In the genomic region with DNA sequence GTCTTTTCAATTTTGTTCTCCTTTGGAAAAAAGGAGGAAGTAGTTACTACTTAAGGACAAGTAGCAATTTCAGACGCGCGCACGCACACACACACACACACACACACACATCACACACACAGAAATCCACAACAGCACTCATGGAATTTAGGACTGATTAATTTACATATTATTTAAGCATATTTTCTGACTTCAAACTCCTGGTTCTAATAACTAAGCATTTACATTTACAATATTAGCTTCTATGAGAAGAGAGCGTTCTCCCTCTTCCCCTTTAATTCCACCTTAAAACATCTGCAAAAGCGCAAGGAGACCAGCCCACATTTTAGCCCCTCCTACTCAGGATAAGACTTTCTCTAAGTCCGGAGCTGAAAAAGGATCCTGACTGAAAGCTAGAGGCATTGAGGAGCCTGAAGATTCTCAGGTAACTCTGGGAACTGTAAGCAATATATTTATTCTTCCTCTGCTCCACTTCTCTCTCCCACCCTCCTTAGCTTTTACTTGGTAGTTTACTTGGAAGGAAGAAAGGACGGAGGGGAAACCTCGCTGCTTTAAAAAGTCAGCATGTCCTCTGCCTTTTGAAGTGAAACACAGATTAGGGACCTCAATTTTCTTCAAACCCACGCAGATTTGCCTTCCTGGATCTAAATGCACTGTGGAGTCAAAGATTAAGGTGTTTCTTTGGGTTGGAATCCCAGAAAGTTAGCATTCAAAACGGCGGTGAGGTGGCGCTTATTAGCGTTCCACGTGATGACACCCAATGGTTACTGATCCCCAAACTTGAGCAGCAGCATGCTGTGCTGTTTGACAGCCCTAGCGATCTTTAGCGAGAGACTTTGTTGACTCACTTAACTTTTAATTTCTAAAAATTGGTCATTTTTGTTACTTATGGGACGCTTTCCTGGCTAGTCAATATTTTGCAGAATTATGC, we compare ENCODE assay signal across 8 cellular contexts. TPM values are rescaled to one million over a fixed set of nuclear protein-coding genes. Genes with fewer than 3 reads are reported as not detected.
DNase-seq lines count a peak whose midpoint lies in the region; ATAC-seq lines count a peak whose summit lies in the region.

A gene (plus strand): TSS at position 338 of the 931 bp plus-strand sequence. CDS start 25,406 bp downstream, outside the sequence.

- H3K9me3 ChIP-seq in right cardiac atrium (ENCODE audit: control insufficient read depth, low read length): no peaks in the 10 kb centered on the region

- no peaks in the 10 kb centered on the region for H3K36me3 ChIP-seq in rectal smooth muscle tissue (ENCODE audit: control insufficient read depth, insufficient read depth, low read length)

- peak; percentile 80 for ATAC-seq in HG02763 (IDR thresholded peaks at IDR 0.05; ENCODE audit: unreplicated experiment)
- ATAC-seq in right cardiac atrium: peak; percentile 95 to 98

- H3K27ac ChIP-seq in right cardiac atrium (ENCODE audit: low read length): peak within 1 kb of the TSS; percentile 4
- peak within 1 kb of the TSS; percentile 71 for H3K27ac ChIP-seq in rectal smooth muscle tissue (ENCODE audit: low read depth, low read length)

- DNase-seq in stimulated activated CD4-positive, alpha-beta T cell treated with anti-CD3 and anti-CD28 coated beads, Interleukin-1b, Interleukin-23, amount 100 ng/mL, for 48 hours: peak; percentile 1
- no peak for DNase-seq in stimulated activated CD4-positive, alpha-beta T cell treated with anti-CD3 and anti-CD28 coated beads, Interleukin-12 subunit alpha, Interleukin-12 subunit beta, amount 100 ng/mL, for 4 hours
- DNase-seq in NCI-H460 (ENCODE audit: extremely low read depth, low read depth) (peak; percentile 76), amniotic stem cell (lab: John Stamatoyannopoulos, UW) (peak; percentile 31), right cardiac atrium (peak; percentile 47 to 84 (median 57)), cerebellum (ENCODE audit: low spot score) (no peak)

- no peaks in the 10 kb centered on the region for H3K27me3 ChIP-seq in right cardiac atrium (ENCODE audit: control insufficient read depth, insufficient read depth)
- H3K27me3 ChIP-seq in rectal smooth muscle tissue (ENCODE audit: control insufficient read depth, insufficient read depth, low read length): no peaks in the 10 kb centered on the region

- H3K4me3 ChIP-seq in right cardiac atrium (ENCODE audit: low read length): peak within 1 kb of the TSS; percentile 68
- peak within 1 kb of the TSS; percentile 81 for H3K4me3 ChIP-seq in rectal smooth muscle tissue (ENCODE audit: low read length)

- H3K4me1 ChIP-seq in right cardiac atrium (ENCODE audit: control insufficient read depth, insufficient read depth, low read length): no peaks in the 10 kb centered on the region
- no peaks in the 10 kb centered on the region for H3K4me1 ChIP-seq in rectal smooth muscle tissue (ENCODE audit: control insufficient read depth, insufficient read depth, low read length)

- intact Hi-C loops in right cardiac atrium (cut with DNase I): no loop called here

- WGBS in right cardiac atrium: 7% methylated on average over 18 of the region's 18 CpGs

- H3K9ac ChIP-seq in rectal smooth muscle tissue (ENCODE audit: low read length): peak within 1 kb of the TSS; percentile 13

RNA-seq across cellular contexts. Expression of the gene that starts here (rescaled TPM):
- total RNA-seq in NCI-H460 (2014; rRNA removed; shearing (Covaris generic)): 39.8 and 40.9 TPM in 2 replicates
- 54.2 and 62.6 TPM in 2 replicates for polyA plus RNA-seq in NCI-H460 (2014; cell fraction: nucleus; rRNA removed)
- 1 to 10 TPM; 5.1 to 8.4 (median 7.2) TPM for total RNA-seq in right cardiac atrium
- polyA plus RNA-seq in right cardiac atrium: 3.2 TPM
- total RNA-seq in cerebellum: 3.3 TPM

Comparison
In these comparisons a context has a peak if more than half of its experiments do, and no peak if none do; other contexts are left out.
1. DNase-seq: peak in stimulated activated CD4-positive, alpha-beta T cell treated with anti-CD3 and anti-CD28 coated beads, Interleukin-1b, Interleukin-23, amount 100 ng/mL, for 48 hours (single experiment), NCI-H460 (single experiment), amniotic stem cell (single experiment) and right cardiac atrium (3 of 3); none in stimulated activated CD4-positive, alpha-beta T cell treated with anti-CD3 and anti-CD28 coated beads, Interleukin-12 subunit alpha, Interleukin-12 subunit beta, amount 100 ng/mL, for 4 hours (single experiment) and cerebellum (single experiment).